ENCODE assay signal across 2 cellular contexts in genomic region chr12:121613424-121613823, GRCh38.
A peak's percentile ranks its signal among the peaks of the same experiment; 100 is the strongest.
TF ChIP-seq lines count a peak whose summit lies in the region.

No MANE protein-coding gene starts in this region.

TF ChIP-seq in HCT116, 20 proteins besides CTCF, POLR2A, EP300 and RAD21:
- TF ChIP-seq FOSL1 (IDR thresholded peaks at IDR 0.05; ENCODE audit: low read depth) (peak; percentile 16; the same call in 1 of the 2 replicates), EZH2 (IDR thresholded peaks at IDR 0.05) (no peak)

TF ChIP-seq in K562, 482 proteins besides CTCF, POLR2A, EP300 and RAD21:
- TF ChIP-seq, protein P1, sequence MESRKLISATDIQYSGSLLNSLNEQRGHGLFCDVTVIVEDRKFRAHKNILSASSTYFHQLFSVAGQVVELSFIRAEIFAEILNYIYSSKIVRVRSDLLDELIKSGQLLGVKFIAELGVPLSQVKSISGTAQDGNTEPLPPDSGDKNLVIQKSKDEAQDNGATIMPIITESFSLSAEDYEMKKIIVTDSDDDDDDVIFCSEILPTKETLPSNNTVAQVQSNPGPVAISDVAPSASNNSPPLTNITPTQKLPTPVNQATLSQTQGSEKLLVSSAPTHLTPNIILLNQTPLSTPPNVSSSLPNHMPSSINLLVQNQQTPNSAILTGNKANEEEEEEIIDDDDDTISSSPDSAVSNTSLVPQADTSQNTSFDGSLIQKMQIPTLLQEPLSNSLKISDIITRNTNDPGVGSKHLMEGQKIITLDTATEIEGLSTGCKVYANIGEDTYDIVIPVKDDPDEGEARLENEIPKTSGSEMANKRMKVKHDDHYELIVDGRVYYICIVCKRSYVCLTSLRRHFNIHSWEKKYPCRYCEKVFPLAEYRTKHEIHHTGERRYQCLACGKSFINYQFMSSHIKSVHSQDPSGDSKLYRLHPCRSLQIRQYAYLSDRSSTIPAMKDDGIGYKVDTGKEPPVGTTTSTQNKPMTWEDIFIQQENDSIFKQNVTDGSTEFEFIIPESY (CRISPR knock-in tag; IDR thresholded peaks at IDR 0.05) = peak; percentile 33; the same call in 1 of the 2 replicates
- TF ChIP-seq SPI1 (IDR thresholded peaks at IDR 0.05; ENCODE audit: borderline replicate concordance, low read depth, low read length) (0 out of 2 replicates have a peak, but pooled peaks have one; percentile 10), KLF10 (CRISPR knock-in tag; IDR thresholded peaks at IDR 0.05) (no peak)
